Comparison of ENCODE assay signal across 9 cellular contexts in genomic region chr9:127388037-127388855, GRCh38. TPM values are rescaled to one million over a fixed set of nuclear protein-coding genes. Genes with fewer than 3 reads are reported as not detected.
DNase-seq lines count a peak whose midpoint lies in the region; ATAC-seq, FAIRE-seq and TF ChIP-seq lines count a peak whose summit lies in the region.
"Had no signal": no experiment of that assay in that cellular context is flagged by ENCODE, and none has a peak within 500 bp of the region (broad histone marks: within the 10 kb centered on the region; RNA-seq: fewer than 3 reads in every experiment).

No MANE protein-coding gene starts in this region.

- no peak overlapping the region for H3K4me3 ChIP-seq in astrocyte (ENCODE audit: insufficient read depth, low read depth, low read length)

- peaks cover 44% of the 10 kb centered on the region for H3K27me3 ChIP-seq in astrocyte (ENCODE audit: insufficient read depth, low read length)

- peak; percentile 31 for DNase-seq in NCI-H2107 treated with DMSO at 0.1 percent for 48 hours (lab: John Stamatoyannopoulos, UW; ENCODE audit: unreplicated experiment)
- no peak for DNase-seq in NCI-H2107 (lab: John Stamatoyannopoulos, UW)
- peak; percentile 59 to 77 (median 77) for DNase-seq in T-helper 17 cell
- peak; percentile 96 for DNase-seq in astrocyte (ENCODE audit: low read depth)
- peak; percentile 37 for DNase-seq in medulla oblongata (ENCODE audit: extremely low spot score)
- DNase-seq in stimulated activated CD8-positive, alpha-beta memory T cell treated with anti-CD3 and anti-CD28 coated beads, Interleukin-4, amount 100 ng/mL, for 1 hour (ENCODE audit: low read depth in 2 of 2, low spot score in 1 of 2), result peak; percentile 66 to 73
- no peak for DNase-seq in NCI-H1092 treated with DMSO at 0.1 percent for 48 hours (lab: John Stamatoyannopoulos, UW)

- peak overlapping the region; percentile 74 for H3K4me2 ChIP-seq in astrocyte (ENCODE audit: low read length)

- no peaks in the 10 kb centered on the region for H3K9me3 Mint-ChIP-seq in astrocyte (ENCODE audit: unreplicated experiment)

- TF ChIP-seq CTCF in astrocyte (IDR thresholded peaks at IDR 0.05; ENCODE audit: insufficient read depth, low read depth, low read length), result no peak

- ATAC-seq in HG03432 (IDR thresholded peaks at IDR 0.05; ENCODE audit: unreplicated experiment) (peak; percentile 89), T-helper 17 cell (peak; percentile 98)

- no peaks in the 10 kb centered on the region for H3K79me2 ChIP-seq in astrocyte (ENCODE audit: insufficient read depth, low read length)

- H3K27ac ChIP-seq in astrocyte (ENCODE audit: low read depth, low read length), result peak overlapping the region; percentile 63
- H3K27ac ChIP-seq: 22Rv1 had no signal

- peak; percentile 85 for FAIRE-seq in astrocyte (lab: Jason Lieb, UNC)

- H3K4me1 ChIP-seq in astrocyte (ENCODE audit: insufficient read depth, low read length), result peaks cover 19% of the 10 kb centered on the region

- H3K27ac Mint-ChIP-seq in T-helper 17 cell (peak overlapping the region; percentile 89), astrocyte (ENCODE audit: unreplicated experiment) (peak overlapping the region; percentile 98)

- no peak overlapping the region for H2AFZ ChIP-seq in astrocyte (ENCODE audit: low read depth, low read length)

- H3K4me1 Mint-ChIP-seq in T-helper 17 cell (peaks cover 35% of the 10 kb centered on the region), astrocyte (ENCODE audit: low read depth, unreplicated experiment) (peaks cover 26% of the 10 kb centered on the region)

- peaks cover 68% of the 10 kb centered on the region for H3K27me3 Mint-ChIP-seq in T-helper 17 cell
- H3K27me3 Mint-ChIP-seq in astrocyte (ENCODE audit: low read depth, unreplicated experiment), result peaks cover 20% of the 10 kb centered on the region

- H3K9ac ChIP-seq in astrocyte (ENCODE audit: low read length), result peak overlapping the region; percentile 56

- H3K4me3 Mint-ChIP-seq in T-helper 17 cell (peak overlapping the region; percentile 66), astrocyte (ENCODE audit: unreplicated experiment) (peak overlapping the region; percentile 36)

- no peaks in the 10 kb centered on the region for H3K36me3 ChIP-seq in astrocyte (ENCODE audit: insufficient read depth, low read length)

- peaks cover 5% of the 10 kb centered on the region for H4K20me1 ChIP-seq in astrocyte (ENCODE audit: insufficient read depth, low read length)

- H3K36me3 Mint-ChIP-seq in T-helper 17 cell (ENCODE audit: low read depth), result peaks cover 4% of the 10 kb centered on the region
- peaks cover 2% of the 10 kb centered on the region for H3K36me3 Mint-ChIP-seq in astrocyte (ENCODE audit: low read depth, unreplicated experiment)

- no peaks in the 10 kb centered on the region for H3K9me3 ChIP-seq in T-helper 17 cell (ENCODE audit: control insufficient read depth, low read length, poor library complexity, severe bottlenecking)
- H3K9me3 ChIP-seq in astrocyte (ENCODE audit: insufficient read depth, low read depth, low read length), result no peaks in the 10 kb centered on the region

RNA-seq across cellular contexts. Expression of gene SLC2A8, which starts 8.7 kb away (rescaled TPM):
- total RNA-seq in T-helper 17 cell (1 to 10 TPM; 3.0 to 4.3 TPM), astrocyte (16.5 and 18.8 TPM in 2 replicates)

RNA-seq across cellular contexts. Expression of gene ZNF79, which starts 35.9 kb away (rescaled TPM):
- total RNA-seq in T-helper 17 cell, result 1 to 10 TPM; 7.9 to 8.4 TPM
- 10.5 and 11.5 TPM in 2 replicates for total RNA-seq in astrocyte

Comparison
In these comparisons a context has a peak if more than half of its experiments do, and no peak if none do; other contexts are left out.
1. DNase-seq: peak in NCI-H2107 treated with DMSO at 0.1 percent for 48 hours (single experiment), T-helper 17 cell (3 of 3), astrocyte (single experiment), medulla oblongata (single experiment) and stimulated activated CD8-positive, alpha-beta memory T cell treated with anti-CD3 and anti-CD28 coated beads, Interleukin-4, amount 100 ng/mL, for 1 hour (2 of 2); none in NCI-H2107 (single experiment) and NCI-H1092 treated with DMSO at 0.1 percent for 48 hours (single experiment).